9 cellular contexts compared by ENCODE assay signal in genomic region chr5:78221964-78222451, GRCh38.
A peak's percentile ranks its signal among the peaks of the same experiment; 100 is the strongest.
DNase-seq lines count a peak whose midpoint lies in the region; ATAC-seq, FAIRE-seq and TF ChIP-seq lines count a peak whose summit lies in the region.
"Had no signal": no experiment of that assay in that cellular context is flagged by ENCODE, and none has a peak within 500 bp of the region (broad histone marks: within the 10 kb centered on the region; RNA-seq: fewer than 3 reads in every experiment).

No MANE protein-coding gene starts in this region.

- FAIRE-seq in GM19239 (lab: Jason Lieb, UNC): peak; percentile 100
- FAIRE-seq: endometrium had no signal

- H3K9me3 Mint-ChIP-seq in activated T-cell treated with anti-CD3 and anti-CD28 coated beads, Interleukin-2, amount 50 U/mL, for 72 hours: no peaks in the 10 kb centered on the region

- no peak overlapping the region for H3K27ac Mint-ChIP-seq in activated T-cell treated with anti-CD3 and anti-CD28 coated beads, Interleukin-2, amount 50 U/mL, for 72 hours

- intact Hi-C loops in posterior vena cava (cut with DNase I): no loop called here

- no peaks in the 10 kb centered on the region for H3K4me1 Mint-ChIP-seq in activated T-cell treated with anti-CD3 and anti-CD28 coated beads, Interleukin-2, amount 50 U/mL, for 72 hours (ENCODE audit: low read depth)

- no peaks in the 10 kb centered on the region for H3K9me3 ChIP-seq in BE2C

- H3K36me3 Mint-ChIP-seq in activated T-cell treated with anti-CD3 and anti-CD28 coated beads, Interleukin-2, amount 50 U/mL, for 72 hours (ENCODE audit: insufficient read depth in 2 of 2): peaks cover 10 to 20% of the 10 kb centered on the region in 2 donors

- peak; percentile 24 for DNase-seq in BE2C
- peak; percentile 43 for DNase-seq in GM19239 (ENCODE audit: insufficient read length, low spot score)
- peak; percentile 88 for DNase-seq in SIG-M5 treated with dmso at 0.1 percent for 504 hours (lab: John Stamatoyannopoulos, UW; ENCODE audit: unreplicated experiment)
- DNase-seq in kidney tubule cell (ENCODE audit: low spot score): peak; percentile 37
- DNase-seq in posterior vena cava (ENCODE audit: low spot score): no peak
- DNase-seq in activated T-cell treated with anti-CD3 and anti-CD28 coated beads, Interleukin-2, amount 50 U/mL, for 72 hours: no peak
- DNase-seq in NCI-H2227 treated with DMSO at 0.1 percent for 48 hours (lab: John Stamatoyannopoulos, UW): no peak

- H3K27me3 Mint-ChIP-seq in activated T-cell treated with anti-CD3 and anti-CD28 coated beads, Interleukin-2, amount 50 U/mL, for 72 hours (ENCODE audit: low read depth): no peaks in the 10 kb centered on the region

- H3K4me3 Mint-ChIP-seq in activated T-cell treated with anti-CD3 and anti-CD28 coated beads, Interleukin-2, amount 50 U/mL, for 72 hours: no peak overlapping the region

- no peaks in the 10 kb centered on the region for H3K27me3 ChIP-seq in BE2C

- no peak overlapping the region for H3K4me3 ChIP-seq in BE2C (ENCODE audit: low read depth, low read length)

- ATAC-seq in HG03097 (IDR thresholded peaks at IDR 0.05; ENCODE audit: low FRiP score, unreplicated experiment): peak; percentile 98
- no peak for ATAC-seq in activated T-cell treated with anti-CD3 and anti-CD28 coated beads, Interleukin-2, amount 50 U/mL, for 72 hours (replicated peaks in 1 of 2)

- peak; percentile 54 for TF ChIP-seq CTCF in BE2C (IDR thresholded peaks at IDR 0.05; ENCODE audit: low read depth, low read length)

- H3K36me3 ChIP-seq in BE2C: peaks cover 4% of the 10 kb centered on the region; the same call in 1 of the 2 replicates

- H3K4me1 ChIP-seq in BE2C: no peaks in the 10 kb centered on the region

Comparison
In these comparisons a context has a peak if more than half of its experiments do, and no peak if none do; other contexts are left out.
1. DNase-seq: peak in BE2C (single experiment), GM19239 (single experiment), SIG-M5 treated with dmso at 0.1 percent for 504 hours (single experiment) and kidney tubule cell (single experiment); none in posterior vena cava (single experiment), activated T-cell treated with anti-CD3 and anti-CD28 coated beads, Interleukin-2, amount 50 U/mL, for 72 hours (0 of 2) and NCI-H2227 treated with DMSO at 0.1 percent for 48 hours (single experiment).